Comparison of ENCODE assay signal across 23 cellular contexts in the genomic region with DNA sequence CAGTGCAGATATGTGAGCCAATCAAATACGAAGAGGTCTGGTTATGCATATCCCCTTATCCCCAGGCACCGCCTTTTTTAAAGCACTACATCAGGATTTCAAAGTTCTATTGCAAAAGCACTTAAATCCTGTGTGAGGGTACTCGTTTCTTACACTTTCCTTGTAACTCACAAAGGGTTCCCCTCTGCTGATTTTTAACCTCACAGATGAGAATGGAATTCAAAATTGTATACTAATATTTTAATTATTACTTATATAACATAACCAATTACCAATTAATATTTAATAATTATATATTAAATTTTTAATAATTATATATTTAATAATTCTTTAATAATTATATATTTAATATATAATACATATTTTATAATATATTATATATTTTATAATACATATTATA.
DNase-seq lines count a peak whose midpoint lies in the region; ATAC-seq and TF ChIP-seq lines count a peak whose summit lies in the region.
"Had no signal": no experiment of that assay in that cellular context is flagged by ENCODE, and none has a peak within 500 bp of the region (broad histone marks: within the 10 kb centered on the region; RNA-seq: fewer than 3 reads in every experiment).

No MANE protein-coding gene starts in this region.

- no TSS peak for BruUV-seq in Caco-2 (replicated peaks; lab: Mats Ljungman, UMichigan)

- H3K27me3 ChIP-seq in Caco-2 (replicated peaks; ENCODE audit: control insufficient read depth, insufficient read depth, low read length): no peaks in the 10 kb centered on the region
- H3K27me3 ChIP-seq: SJSA1 had no signal

- H3K4me1 ChIP-seq in Caco-2: peaks cover 34% of the 10 kb centered on the region
- H3K4me1 ChIP-seq: HAP-1 had no signal

- H3K9me3 ChIP-seq in Caco-2: no peaks in the 10 kb centered on the region
- H3K9me3 ChIP-seq: HAP-1, SJSA1 had no signal

- CTCF ChIA-PET in Caco-2 (lab: Charles Lee) (no interaction called here), WTC11 (lab: Charles Lee) (no interaction called here)

- no peak overlapping the region for H3K4me3 ChIP-seq in Caco-2 (ENCODE audit: low read depth, low read length)
- H3K4me3 ChIP-seq: GM23338, HAP-1, PC-9, SJSA1 had no signal

- H3K4me1 Mint-ChIP-seq in Caco-2 (ENCODE audit: low read depth, unreplicated experiment): no peaks in the 10 kb centered on the region
- H3K4me1 Mint-ChIP-seq in WTC11: peaks cover 8% of the 10 kb centered on the region
- peaks cover 36% of the 10 kb centered on the region for H3K4me1 Mint-ChIP-seq in nephron progenitor cell
- H3K4me1 Mint-ChIP-seq: T-cell had no signal

- H3K27me3 Mint-ChIP-seq in Caco-2 (ENCODE audit: insufficient read depth, unreplicated experiment): no peaks in the 10 kb centered on the region
- H3K27me3 Mint-ChIP-seq in WTC11 (ENCODE audit: low read depth): no peaks in the 10 kb centered on the region
- H3K27me3 Mint-ChIP-seq in nephron progenitor cell (ENCODE audit: low read depth, poor library complexity): peaks cover 2% of the 10 kb centered on the region

- H3K27ac Mint-ChIP-seq in Caco-2 (ENCODE audit: unreplicated experiment) (peak overlapping the region; percentile 82), WTC11 (no peak overlapping the region), nephron progenitor cell (no peak overlapping the region)
- H3K27ac Mint-ChIP-seq: GM23338, HFFc6, T-cell had no signal

- no peak; the same call in 1 of the 2 replicates for ATAC-seq in WTC11
- no peak for ATAC-seq in GM21360 (IDR thresholded peaks at IDR 0.05; ENCODE audit: unreplicated experiment)
- ATAC-seq: GM23338, Right ventricle myocardium inferior, T-cell had no signal

- TF ChIP-seq CTCF in Caco-2 (IDR thresholded peaks at IDR 0.05; ENCODE audit: insufficient read depth in 1 of 2, low read depth in 1 of 2, low read length in 1 of 2, severe bottlenecking in 1 of 2, unreplicated experiment in 1 of 2): no peak
- no peak for TF ChIP-seq CTCF in WTC11 (IDR thresholded peaks at IDR 0.05)
- TF ChIP-seq CTCF in nephron progenitor cell (IDR thresholded peaks at IDR 0.05): no peak

- H3K36me3 ChIP-seq in Caco-2 (ENCODE audit: control insufficient read depth, insufficient read depth, low read length): no peaks in the 10 kb centered on the region
- H3K36me3 ChIP-seq: HAP-1, SJSA1 had no signal

- H3K36me3 Mint-ChIP-seq in Caco-2 (ENCODE audit: insufficient read depth, unreplicated experiment) (no peaks in the 10 kb centered on the region), WTC11 (no peaks in the 10 kb centered on the region), nephron progenitor cell (ENCODE audit: low read depth) (no peaks in the 10 kb centered on the region)
- H3K36me3 Mint-ChIP-seq: T-cell had no signal

- intact Hi-C loops in Caco-2 (cut with micrococcal nuclease; ENCODE audit: unreplicated experiment): no loop called here

- POLR2A ChIA-PET in Caco-2 (lab: Charles Lee): no interaction called here
- POLR2A ChIA-PET in WTC11 (lab: Charles Lee): no interaction called here

- DNase-seq in DMS53 (lab: John Stamatoyannopoulos, UW): peak; percentile 16
- no peak for DNase-seq in DMS53 treated with DMSO at 0.1 percent for 48 hours (lab: John Stamatoyannopoulos, UW; ENCODE audit: unreplicated experiment)
- peak in 1 of 2 experiments; percentile 31 for DNase-seq in Caco-2
- DNase-seq in WTC11 (ENCODE audit: low spot score): no peak
- DNase-seq in nephron progenitor cell: no peak
- DNase-seq in NCI-H1417 treated with DMSO at 0.1 percent for 48 hours (lab: John Stamatoyannopoulos, UW): no peak
- DNase-seq in NCI-H526 (lab: John Stamatoyannopoulos, UW): no peak
- DNase-seq: HFFc6; MV-4-11; NCI-H1105 treated with DMSO at 0.1 percent for 48 hours; NCI-H2029; NCI-H2171; NCI-H226; NCI-H510A; NCI-H82; NK-92 treated with Interleukin-12 subunit alpha and Interleukin-12 subunit beta, amount 100 ng/mL, for 24 hours; PC-9; T-cell had no signal

- H3K4me3 Mint-ChIP-seq in Caco-2 (ENCODE audit: unreplicated experiment) (peak overlapping the region; percentile 45), WTC11 (no peak overlapping the region), nephron progenitor cell (peak overlapping the region; percentile 34)
- H3K4me3 Mint-ChIP-seq: GM23338, HFFc6, T-cell had no signal

- no peaks in the 10 kb centered on the region for H3K9me3 Mint-ChIP-seq in Caco-2 (ENCODE audit: unreplicated experiment)
- no peaks in the 10 kb centered on the region for H3K9me3 Mint-ChIP-seq in WTC11
- H3K9me3 Mint-ChIP-seq in nephron progenitor cell: no peaks in the 10 kb centered on the region
- H3K9me3 Mint-ChIP-seq: GM23338, HFFc6, T-cell had no signal

TF ChIP-seq in WTC11, 78 proteins besides CTCF, POLR2A, EP300 and RAD21:
- TF ChIP-seq ZBTB21 (CRISPR knock-in tag; IDR thresholded peaks at IDR 0.05; ENCODE audit: borderline replicate concordance) (no peak), HMGA2 (CRISPR knock-in tag; IDR thresholded peaks at IDR 0.05) (peak; percentile 94)
